ENCODE assay signal across 8 cellular contexts in genomic region chr3:187748050-187748481, GRCh38. TPM values are rescaled to one million over a fixed set of nuclear protein-coding genes. Genes with fewer than 3 reads are reported as not detected.
A peak's percentile ranks its signal among the peaks of the same experiment; 100 is the strongest.
DNase-seq lines count a peak whose midpoint lies in the region; ATAC-seq and FAIRE-seq lines count a peak whose summit lies in the region.

No MANE protein-coding gene starts in this region.

- DNase-seq in NCI-H524 (lab: John Stamatoyannopoulos, UW) (peak; percentile 84 to 94), dermis blood vessel endothelial cell (peak; percentile 90), medulla oblongata (ENCODE audit: extremely low spot score) (peak; percentile 98)
- DNase-seq in activated CD4-positive, alpha-beta T cell treated with anti-CD3 and anti-CD28 coated beads, Interleukin-2, amount 50 U/mL, for 24 hours (ENCODE audit: low read depth in 1 of 2, low spot score in 1 of 2) = peak; percentile 84 to 90
- DNase-seq in stimulated activated CD8-positive, alpha-beta memory T cell treated with anti-CD3 and anti-CD28 coated beads, Interleukin-15, amount 100 ng/mL, for 1 hour (ENCODE audit: low read depth) = peak; percentile 84

- ATAC-seq in HG03103 (IDR thresholded peaks at IDR 0.05; ENCODE audit: low read depth, unreplicated experiment) (peak; percentile 49), HG03520 (IDR thresholded peaks at IDR 0.05; ENCODE audit: unreplicated experiment) (no peak)

- FAIRE-seq in G401.6 (lab: Jason Lieb, UNC) = peak; percentile 83

RNA-seq across cellular contexts. Expression of gene BCL6, which starts 2.8 kb away (rescaled TPM):
- 1.7 and 2.2 TPM in 2 replicates for total RNA-seq in dermis blood vessel endothelial cell

RNA-seq across cellular contexts. Expression of gene RTP2, which starts 45.7 kb away (rescaled TPM):
- not detected in 2 replicates for total RNA-seq in dermis blood vessel endothelial cell
